8 cellular contexts compared by ENCODE assay signal in genomic region chr15:31326729-31327673, GRCh38. TPM values are rescaled to one million over a fixed set of nuclear protein-coding genes. Genes with fewer than 3 reads are reported as not detected.
A peak's percentile ranks its signal among the peaks of the same experiment; 100 is the strongest.
DNase-seq lines count a peak whose midpoint lies in the region; ATAC-seq and TF ChIP-seq lines count a peak whose summit lies in the region.

KLF13 (plus strand) TSS chr15:31326835; CDS start chr15:31327213, 378 bp downstream.

- H2AFZ ChIP-seq in smooth muscle cell (ENCODE audit: low read depth), result peak within 1 kb of the TSS; percentile 64

- H3F3A ChIP-seq in smooth muscle cell (ENCODE audit: low read depth), result no peaks in the 10 kb centered on the region

- H3K9me3 ChIP-seq in body of pancreas (no peaks in the 10 kb centered on the region), iPS-20b (ENCODE audit: insufficient read depth, low read depth, low read length) (no peaks in the 10 kb centered on the region), smooth muscle cell (replicated peaks; ENCODE audit: low read depth) (no peaks in the 10 kb centered on the region)

- intact Hi-C loops in body of pancreas (cut with DNase I), result no loop called here

- peaks cover 42% of the 10 kb centered on the region for H3K4me1 ChIP-seq in body of pancreas
- peaks cover 3% of the 10 kb centered on the region; the same call in 1 of the 2 replicates for H3K4me1 ChIP-seq in iPS-20b (ENCODE audit: insufficient read depth, low read length)
- peaks cover 15% of the 10 kb centered on the region for H3K4me1 ChIP-seq in smooth muscle cell (ENCODE audit: low read depth)

- H3K79me2 ChIP-seq in smooth muscle cell (ENCODE audit: low read depth), result peaks cover 40% of the 10 kb centered on the region

- ATAC-seq in GM18870 (IDR thresholded peaks at IDR 0.05; ENCODE audit: unreplicated experiment) (peak; percentile 27), HG03097 (IDR thresholded peaks at IDR 0.05; ENCODE audit: low FRiP score, unreplicated experiment) (peak; percentile 48), body of pancreas (peak; percentile 52)

- no peaks in the 10 kb centered on the region for H3K27me3 ChIP-seq in body of pancreas
- H3K27me3 ChIP-seq in iPS-20b (ENCODE audit: insufficient read depth, low read length), result peaks cover 23% of the 10 kb centered on the region
- no peaks in the 10 kb centered on the region for H3K27me3 ChIP-seq in smooth muscle cell (ENCODE audit: low read depth)

- H3K27ac ChIP-seq in body of pancreas, result peak within 1 kb of the TSS; percentile 98 to 100 (median 99)
- H3K27ac ChIP-seq in iPS-20b (ENCODE audit: low read length), result no peak within 1 kb of the TSS
- H3K27ac ChIP-seq in smooth muscle cell (ENCODE audit: low read depth), result peak within 1 kb of the TSS; percentile 93

- TF ChIP-seq CTCF in body of pancreas (IDR thresholded peaks at IDR 0.05) (no peak), smooth muscle cell (IDR thresholded peaks at IDR 0.05; ENCODE audit: borderline replicate concordance, insufficient read depth, poor library complexity, severe bottlenecking) (no peak)

- H3K36me3 ChIP-seq in body of pancreas (replicated peaks in 1 of 2; ENCODE audit: insufficient read depth in 1 of 2, low read depth in 2 of 2) (no peaks in the 10 kb centered on the region), iPS-20b (ENCODE audit: insufficient read depth, low read depth, low read length) (no peaks in the 10 kb centered on the region), smooth muscle cell (ENCODE audit: low read depth) (no peaks in the 10 kb centered on the region)

- WGBS in body of pancreas, 2 donors, result 1% methylated on average over 135 of the region's 151 CpGs; no CpG with 5 or more reads in 1 of the 2 donors
- 2% methylated on average over 66 of the region's 151 CpGs for WGBS in smooth muscle cell (ENCODE audit: low lambda C conversion rate)

- peak; percentile 26 for DNase-seq in A172 (ENCODE audit: low spot score)
- DNase-seq in SW480 (ENCODE audit: low spot score), result peak; percentile 56
- peak; percentile 73 to 75 (median 74) for DNase-seq in body of pancreas
- peak; percentile 84 for DNase-seq in smooth muscle cell (lab: John Stamatoyannopoulos, UW; ENCODE audit: unreplicated experiment)
- DNase-seq in COLO829 (ENCODE audit: low spot score), result no peak

- no peak within 1 kb of the TSS; the same call in 1 of the 2 replicates for H3K9ac ChIP-seq in iPS-20b (ENCODE audit: low read depth, low read length)
- peak within 1 kb of the TSS; percentile 87 for H3K9ac ChIP-seq in smooth muscle cell (ENCODE audit: low read depth)

- TF ChIP-seq POLR2A in body of pancreas (IDR thresholded peaks at IDR 0.05), result peak in 1 of 3 donors; percentile 69

- H3K4me3 ChIP-seq in body of pancreas (peak within 1 kb of the TSS; percentile 51 to 86), iPS-20b (ENCODE audit: low read length) (peak within 1 kb of the TSS; percentile 90), smooth muscle cell (peak within 1 kb of the TSS; percentile 86)

- H3K4me2 ChIP-seq in smooth muscle cell, result peak within 1 kb of the TSS; percentile 98

- peaks cover 41% of the 10 kb centered on the region for H4K20me1 ChIP-seq in smooth muscle cell (ENCODE audit: low read depth)

RNA-seq across cellular contexts. Expression of gene KLF13, which starts in this region (rescaled TPM):
- total RNA-seq in A172 (2014; rRNA removed; shearing (Covaris generic)), result 19.6 and 27.9 TPM in 2 replicates
- total RNA-seq in body of pancreas, result 10 to 100 TPM; 25.7 to 38.4 TPM
- total RNA-seq in smooth muscle cell, result 74.2 and 77.4 TPM in 2 replicates
- polyA plus RNA-seq in smooth muscle cell, result 42.1 and 58.0 TPM in 2 replicates
